1 cellular context compared by ENCODE assay signal in the genomic region with DNA sequence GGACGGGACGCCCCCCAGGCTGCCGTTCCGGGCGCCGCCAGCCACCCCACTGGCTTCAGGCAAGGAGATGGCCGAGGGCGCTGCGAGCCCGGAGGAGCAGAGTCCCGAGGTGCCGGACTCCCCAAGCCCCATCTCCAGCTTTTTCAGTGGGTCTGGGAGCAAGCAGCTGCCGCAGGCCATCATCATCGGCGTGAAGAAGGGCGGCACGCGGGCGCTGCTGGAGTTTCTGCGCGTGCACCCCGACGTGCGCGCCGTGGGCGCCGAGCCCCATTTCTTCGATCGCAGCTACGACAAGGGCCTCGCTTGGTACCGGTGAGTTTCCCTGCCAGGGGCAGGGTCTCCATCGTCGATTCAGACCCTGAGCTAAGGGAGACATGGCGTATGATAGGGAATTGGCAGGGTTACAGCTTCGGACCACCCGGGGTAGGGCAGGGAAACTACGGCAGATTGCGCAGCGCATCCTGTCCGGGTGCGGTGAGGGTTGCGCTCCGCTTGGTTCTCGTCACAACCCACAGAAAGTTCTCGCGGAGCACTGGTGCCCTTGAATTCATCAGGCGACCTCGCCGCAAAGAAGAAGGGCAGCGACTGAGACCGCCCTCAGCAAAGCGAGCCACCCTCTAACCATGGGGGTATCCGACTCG.
A peak's percentile ranks its signal among the peaks of the same experiment; 100 is the strongest.
TF ChIP-seq lines count a peak whose summit lies in the region.

No MANE protein-coding gene starts in this region.

TF ChIP-seq in K562, 482 proteins besides CTCF, POLR2A, EP300 and RAD21:
- TF ChIP-seq, protein P1, sequence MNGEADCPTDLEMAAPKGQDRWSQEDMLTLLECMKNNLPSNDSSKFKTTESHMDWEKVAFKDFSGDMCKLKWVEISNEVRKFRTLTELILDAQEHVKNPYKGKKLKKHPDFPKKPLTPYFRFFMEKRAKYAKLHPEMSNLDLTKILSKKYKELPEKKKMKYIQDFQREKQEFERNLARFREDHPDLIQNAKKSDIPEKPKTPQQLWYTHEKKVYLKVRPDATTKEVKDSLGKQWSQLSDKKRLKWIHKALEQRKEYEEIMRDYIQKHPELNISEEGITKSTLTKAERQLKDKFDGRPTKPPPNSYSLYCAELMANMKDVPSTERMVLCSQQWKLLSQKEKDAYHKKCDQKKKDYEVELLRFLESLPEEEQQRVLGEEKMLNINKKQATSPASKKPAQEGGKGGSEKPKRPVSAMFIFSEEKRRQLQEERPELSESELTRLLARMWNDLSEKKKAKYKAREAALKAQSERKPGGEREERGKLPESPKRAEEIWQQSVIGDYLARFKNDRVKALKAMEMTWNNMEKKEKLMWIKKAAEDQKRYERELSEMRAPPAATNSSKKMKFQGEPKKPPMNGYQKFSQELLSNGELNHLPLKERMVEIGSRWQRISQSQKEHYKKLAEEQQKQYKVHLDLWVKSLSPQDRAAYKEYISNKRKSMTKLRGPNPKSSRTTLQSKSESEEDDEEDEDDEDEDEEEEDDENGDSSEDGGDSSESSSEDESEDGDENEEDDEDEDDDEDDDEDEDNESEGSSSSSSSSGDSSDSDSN (IDR thresholded peaks at IDR 0.05; ENCODE audit: borderline replicate concordance in 1 of 2, low read depth in 2 of 2, low read length in 2 of 2), result peak in 1 of 2 experiments; percentile 27; a peak in 1 of 4 replicates
- TF ChIP-seq ZNF830 (CRISPR knock-in tag; IDR thresholded peaks at IDR 0.05) (no peak), ZNF134 (CRISPR knock-in tag; conservative IDR thresholded peaks at IDR 0.05) (no peak), NFIC (IDR thresholded peaks at IDR 0.05) (peak; percentile 34; the same call in 1 of the 2 replicates), NCOA6 (IDR thresholded peaks at IDR 0.05) (peak; percentile 38; the same call in 1 of the 2 replicates), NRF1 (conservative IDR thresholded peaks at IDR 0.05 in 1 of 2, IDR thresholded peaks at IDR 0.05 in 1 of 2) (peak in 1 of 2 experiments; percentile 41; a peak in 2 of 4 replicates), RBBP5 (IDR thresholded peaks at IDR 0.05; ENCODE audit: borderline replicate concordance, insufficient read depth, low read length, poor library complexity, severe bottlenecking) (peak; percentile 65), HNRNPLL (IDR thresholded peaks at IDR 0.05; ENCODE audit: low read depth, low read length, poor library complexity, severe bottlenecking) (peak; percentile 88)
- TF ChIP-seq, protein P2, sequence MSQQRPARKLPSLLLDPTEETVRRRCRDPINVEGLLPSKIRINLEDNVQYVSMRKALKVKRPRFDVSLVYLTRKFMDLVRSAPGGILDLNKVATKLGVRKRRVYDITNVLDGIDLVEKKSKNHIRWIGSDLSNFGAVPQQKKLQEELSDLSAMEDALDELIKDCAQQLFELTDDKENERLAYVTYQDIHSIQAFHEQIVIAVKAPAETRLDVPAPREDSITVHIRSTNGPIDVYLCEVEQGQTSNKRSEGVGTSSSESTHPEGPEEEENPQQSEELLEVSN (IDR thresholded peaks at IDR 0.05; ENCODE audit: borderline replicate concordance in 1 of 2, extremely low read depth in 1 of 2, insufficient read depth in 1 of 2, insufficient read length in 1 of 2, low read depth in 1 of 2, low read length in 1 of 2, poor library complexity in 1 of 2, severe bottlenecking in 1 of 2), result peak in 1 of 2 experiments; percentile 30
- TF ChIP-seq, protein P3, sequence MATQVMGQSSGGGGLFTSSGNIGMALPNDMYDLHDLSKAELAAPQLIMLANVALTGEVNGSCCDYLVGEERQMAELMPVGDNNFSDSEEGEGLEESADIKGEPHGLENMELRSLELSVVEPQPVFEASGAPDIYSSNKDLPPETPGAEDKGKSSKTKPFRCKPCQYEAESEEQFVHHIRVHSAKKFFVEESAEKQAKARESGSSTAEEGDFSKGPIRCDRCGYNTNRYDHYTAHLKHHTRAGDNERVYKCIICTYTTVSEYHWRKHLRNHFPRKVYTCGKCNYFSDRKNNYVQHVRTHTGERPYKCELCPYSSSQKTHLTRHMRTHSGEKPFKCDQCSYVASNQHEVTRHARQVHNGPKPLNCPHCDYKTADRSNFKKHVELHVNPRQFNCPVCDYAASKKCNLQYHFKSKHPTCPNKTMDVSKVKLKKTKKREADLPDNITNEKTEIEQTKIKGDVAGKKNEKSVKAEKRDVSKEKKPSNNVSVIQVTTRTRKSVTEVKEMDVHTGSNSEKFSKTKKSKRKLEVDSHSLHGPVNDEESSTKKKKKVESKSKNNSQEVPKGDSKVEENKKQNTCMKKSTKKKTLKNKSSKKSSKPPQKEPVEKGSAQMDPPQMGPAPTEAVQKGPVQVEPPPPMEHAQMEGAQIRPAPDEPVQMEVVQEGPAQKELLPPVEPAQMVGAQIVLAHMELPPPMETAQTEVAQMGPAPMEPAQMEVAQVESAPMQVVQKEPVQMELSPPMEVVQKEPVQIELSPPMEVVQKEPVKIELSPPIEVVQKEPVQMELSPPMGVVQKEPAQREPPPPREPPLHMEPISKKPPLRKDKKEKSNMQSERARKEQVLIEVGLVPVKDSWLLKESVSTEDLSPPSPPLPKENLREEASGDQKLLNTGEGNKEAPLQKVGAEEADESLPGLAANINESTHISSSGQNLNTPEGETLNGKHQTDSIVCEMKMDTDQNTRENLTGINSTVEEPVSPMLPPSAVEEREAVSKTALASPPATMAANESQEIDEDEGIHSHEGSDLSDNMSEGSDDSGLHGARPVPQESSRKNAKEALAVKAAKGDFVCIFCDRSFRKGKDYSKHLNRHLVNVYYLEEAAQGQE (CRISPR knock-in tag; IDR thresholded peaks at IDR 0.05; ENCODE audit: low read depth), result 0 out of 2 replicates have a peak, but pooled peaks have one; percentile 22
